In genomic region chr1:245025525-245025924, GRCh38 we compare ENCODE assay signal across 27 cellular contexts.
"Had no signal": no experiment of that assay in that cellular context is flagged by ENCODE, and none has a peak within 500 bp of the region (broad histone marks: within the 10 kb centered on the region; RNA-seq: fewer than 3 reads in every experiment).

No MANE protein-coding gene starts in this region.

- FAIRE-seq: urothelium cell line had no signal

- H3K27me3 ChIP-seq: stomach, suprapubic skin, testis, thyroid gland, tibial artery, tibial nerve, transverse colon, upper lobe of left lung, upper lobe of right lung, uterus, vagina had no signal

- ATAC-seq: stimulated activated effector memory CD8-positive, alpha-beta T cell treated with anti-CD3 and anti-CD28 coated beads, Interleukin-12 subunit alpha, Interleukin-12 subunit beta, amount 100 ng/mL, for 72 hours; stimulated activated memory B cell treated with anti-CD40 and anti-IgM and Interleukin-4, amounts not matched to agents 10 μg/mL and 1 μg/mL and 100 μg/mL, for 72 hours; stimulated activated naive B cell treated with anti-CD40 and anti-IgM and Interleukin-4, amounts not matched to agents 10 μg/mL and 1 μg/mL and 100 μg/mL, for 72 hours; stimulated activated naive CD8-positive, alpha-beta T cell treated with anti-CD3 and anti-CD28 coated beads, Interleukin-15, amount 100 ng/mL, for 72 hours; stimulated activated naive CD8-positive, alpha-beta T cell treated with anti-CD3 and anti-CD28 coated beads, Interleukin-15, Interleukin-2, amounts not matched to agents 100 U/mL and 50 U/mL, for 24 hours; upper lobe of right lung had no signal

- DNase-seq: stimulated activated CD4-positive, alpha-beta T cell treated with anti-CD3 and anti-CD28 coated beads, Interleukin-2, amount 100 ng/mL, for 48 hours; stimulated activated CD4-positive, alpha-beta T cell treated with anti-CD3 and anti-CD28 coated beads, Interleukin-4, amount 100 ng/mL, for 1 hour; stimulated activated CD4-positive, alpha-beta T cell treated with anti-CD3 and anti-CD28 coated beads, Interleukin-4, amount 100 ng/mL, for 24 hours; stimulated activated CD4-positive, alpha-beta T cell treated with anti-CD3 and anti-CD28 coated beads, Interleukin-4, amount 100 ng/mL, for 4 hours; stimulated activated CD8-positive, alpha-beta memory T cell treated with anti-CD3 and anti-CD28 coated beads, Interleukin-4, amount 100 ng/mL, for 48 hours; stimulated activated naive B cell treated with anti-CD40 and anti-IgM and Interleukin-4, amounts not matched to agents 10 μg/mL and 1 μg/mL and 100 μg/mL, for 72 hours; stimulated activated naive CD4-positive, alpha-beta T cell; stimulated activated naive CD4-positive, alpha-beta T cell treated with Interleukin-2 at 50 U/mL for 16 hours; stimulated activated naive CD8-positive, alpha-beta T cell treated with anti-CD3 and anti-CD28 coated beads, Interleukin-15, amount 100 ng/mL, for 72 hours; stimulated activated naive CD8-positive, alpha-beta T cell treated with anti-CD3 and anti-CD28 coated beads, Interleukin-15, Interleukin-2, amounts not matched to agents 100 U/mL and 50 U/mL, for 24 hours; stomach; substantia nigra; testis; thyroid gland; tibial artery; transverse colon; trophoblast cell; upper lobe of left lung; upper lobe of right lung; uterus had no signal

- H3K36me3 ChIP-seq: stomach, suprapubic skin, thoracic aorta, thyroid gland, transverse colon, upper lobe of left lung, upper lobe of right lung, uterus, vagina had no signal

- H3K27ac ChIP-seq: stomach, suprapubic skin, testis, thoracic aorta, thyroid gland, tibial artery, tibial nerve, transverse colon, upper lobe of left lung, upper lobe of right lung, uterus, vagina had no signal

- H3K4me3 ChIP-seq: stomach, suprapubic skin, testis, thoracic aorta, thyroid gland, tibial artery, tibial nerve, transverse colon, upper lobe of left lung, upper lobe of right lung, uterus, vagina had no signal

- H3K9me3 ChIP-seq: stomach, suprapubic skin, testis, thoracic aorta, thyroid gland, tibial artery, tibial nerve, transverse colon, upper lobe of left lung, upper lobe of right lung, uterus, vagina had no signal

- H3K4me1 ChIP-seq: stomach, suprapubic skin, testis, thyroid gland, tibial artery, tibial nerve, transverse colon, upper lobe of left lung, upper lobe of right lung, uterus, vagina had no signal
